Comparison of ENCODE assay signal across 22 cellular contexts in genomic region chr12:41537522-41537921, GRCh38.
DNase-seq lines count a peak whose midpoint lies in the region; ATAC-seq, FAIRE-seq and TF ChIP-seq lines count a peak whose summit lies in the region.
"Had no signal": no experiment of that assay in that cellular context is flagged by ENCODE, and none has a peak within 500 bp of the region (broad histone marks: within the 10 kb centered on the region; RNA-seq: fewer than 3 reads in every experiment).

No MANE protein-coding gene starts in this region.

- no peak for DNase-seq in stimulated activated naive CD8-positive, alpha-beta T cell treated with anti-CD3 and anti-CD28 coated beads, Interleukin-15, Interleukin-2, amounts not matched to agents 100 U/mL and 50 U/mL, for 24 hours
- DNase-seq in H1 (ENCODE audit: low read depth in 1 of 2, low spot score in 2 of 2) (no peak), GM19239 (ENCODE audit: insufficient read length, low spot score) (no peak), uterus (no peak), glutamatergic neuron (no peak)
- DNase-seq: CD4-positive, CD25-positive, alpha-beta regulatory T cell; COR-L47; DMS 273 treated with DMSO at 0.1 percent for 48 hours; DMS79 treated with DMSO at 0.1 percent for 48 hours; GM23248; HCEC 1CT; KBM-7; NCI-H1092; NCI-H1436 treated with DMSO at 0.1 percent for 48 hours; NCI-H2029; NCI-H2227 treated with DMSO at 0.1 percent for 48 hours; NCI-H510A had no signal

- H3K27me3 ChIP-seq in OCI-LY3 (ENCODE audit: low read depth, low read length) (no peaks in the 10 kb centered on the region), H1 (replicated peaks in 1 of 4; ENCODE audit: control insufficient read depth in 3 of 4, extremely low read depth in 1 of 4, insufficient read depth in 3 of 4, low read length in 3 of 4) (peaks cover 0 to 2% (median 0%) of the 10 kb centered on the region in 4 experiments; a peak in 1 of 7 replicates), uterus (no peaks in the 10 kb centered on the region)

- H3K4me2 ChIP-seq in OCI-LY3 (ENCODE audit: low read length) (no peak overlapping the region), H1 (ENCODE audit: insufficient read depth in 1 of 2, low read depth in 2 of 2, low read length in 2 of 2) (no peak overlapping the region)

- H3K14ac ChIP-seq in H1 (ENCODE audit: insufficient read length): no peak overlapping the region

- H3K4me3 ChIP-seq in OCI-LY3 (ENCODE audit: low read length) (no peak overlapping the region), H1 (ENCODE audit: extremely low read depth in 1 of 4, insufficient read depth in 2 of 4, low read depth in 3 of 4, low read length in 4 of 4) (no peak overlapping the region), uterus (no peak overlapping the region)
- H3K4me3 ChIP-seq: GM23248, SK-N-MC had no signal

- TF ChIP-seq RAD21 in H1 (IDR thresholded peaks at IDR 0.05 in 1 of 2, conservative IDR thresholded peaks at IDR 0.05 in 1 of 2; ENCODE audit: low read depth in 2 of 2, low read length in 2 of 2): no peak

- no peaks in the 10 kb centered on the region for H3K79me1 ChIP-seq in H1 (ENCODE audit: low read depth, low read length)

- H3K27ac ChIP-seq in OCI-LY3 (ENCODE audit: low read length) (no peak overlapping the region), H1 (ENCODE audit: low read depth, low read length) (no peak overlapping the region), uterus (no peak overlapping the region)
- H3K27ac ChIP-seq: GM23248, HL-60, SK-N-MC had no signal

- no peak overlapping the region for H3K4ac ChIP-seq in H1 (replicated peaks; ENCODE audit: insufficient read length, low read depth, low read length)

- no peak overlapping the region for H2BK5ac ChIP-seq in H1 (ENCODE audit: low read depth, low read length)

- peaks cover 3% of the 10 kb centered on the region for H3K27me3 Mint-ChIP-seq in stimulated activated naive CD8-positive, alpha-beta T cell treated with anti-CD3 and anti-CD28 coated beads, Interleukin-15, Interleukin-2, amounts not matched to agents 100 ng/mL and 50 ng/mL, for 24 hours
- H3K27me3 Mint-ChIP-seq in glutamatergic neuron (ENCODE audit: unreplicated experiment): no peaks in the 10 kb centered on the region
- H3K27me3 Mint-ChIP-seq: CD4-positive, CD25-positive, alpha-beta regulatory T cell had no signal

- H2BK120ac ChIP-seq in H1 (replicated peaks; ENCODE audit: low read depth, low read length): no peak overlapping the region

- H4K5ac ChIP-seq in H1 (ENCODE audit: insufficient read length, low read depth, low read length): no peak overlapping the region

- H3K36me3 ChIP-seq in OCI-LY3 (replicated peaks; ENCODE audit: low read depth, low read length): no peaks in the 10 kb centered on the region
- no peaks in the 10 kb centered on the region for H3K36me3 ChIP-seq in H1 (ENCODE audit: control insufficient read depth in 2 of 4, insufficient read depth in 4 of 4, low read length in 3 of 4)
- no peaks in the 10 kb centered on the region for H3K36me3 ChIP-seq in uterus

- WGBS in H1 (ENCODE audit: extremely low coverage in 1 of 2, insufficient coverage in 1 of 2, insufficient read length in 1 of 2, insufficient replicate concordance in 2 of 2, low coverage in 1 of 2, low lambda C conversion rate in 2 of 2, missing lambda C conversion rate in 1 of 2), 2 experiments: 95% methylated on average over 1 of the region's 1 CpG; no CpG with 5 or more reads in 1 of the 2 experiments

- H4K91ac ChIP-seq in H1 (replicated peaks; ENCODE audit: insufficient read length, low read length): no peak overlapping the region

- H2BK15ac ChIP-seq in H1 (ENCODE audit: low read length): no peak overlapping the region

- H3K56ac ChIP-seq in H1 (replicated peaks; ENCODE audit: insufficient read length, low read depth, low read length): no peak overlapping the region

- H3K9me3 ChIP-seq in OCI-LY3 (ENCODE audit: insufficient read depth, low read length) (no peaks in the 10 kb centered on the region), H1 (ENCODE audit: insufficient read depth in 2 of 2, low read depth in 1 of 2, low read length in 1 of 2) (no peaks in the 10 kb centered on the region), uterus (no peaks in the 10 kb centered on the region)

- H4K20me1 ChIP-seq in OCI-LY3 (ENCODE audit: insufficient read depth, low read length) (no peaks in the 10 kb centered on the region), H1 (replicated peaks in 1 of 2; ENCODE audit: control insufficient read depth in 1 of 2, insufficient read depth in 2 of 2, low read length in 2 of 2) (no peaks in the 10 kb centered on the region)

- H3K79me2 ChIP-seq in OCI-LY3 (ENCODE audit: low read length) (no peaks in the 10 kb centered on the region), H1 (ENCODE audit: control insufficient read depth in 1 of 2, insufficient read depth in 2 of 2, low read length in 2 of 2) (no peaks in the 10 kb centered on the region)

- TF ChIP-seq EP300 in H1 (IDR thresholded peaks at IDR 0.05; ENCODE audit: borderline replicate concordance in 1 of 2, low read depth in 2 of 2, low read length in 2 of 2): no peak

- ATAC-seq in stimulated activated naive CD8-positive, alpha-beta T cell treated with anti-CD3 and anti-CD28 coated beads, Interleukin-15, Interleukin-2, amounts not matched to agents 100 U/mL and 50 U/mL, for 24 hours: no peak
- ATAC-seq: Right ventricle myocardium inferior had no signal

- H3K36me3 Mint-ChIP-seq in stimulated activated naive CD8-positive, alpha-beta T cell treated with anti-CD3 and anti-CD28 coated beads, Interleukin-15, Interleukin-2, amounts not matched to agents 100 ng/mL and 50 ng/mL, for 24 hours (ENCODE audit: low read depth): no peaks in the 10 kb centered on the region
- no peaks in the 10 kb centered on the region for H3K36me3 Mint-ChIP-seq in glutamatergic neuron (ENCODE audit: unreplicated experiment)
- H3K36me3 Mint-ChIP-seq: CD4-positive, CD25-positive, alpha-beta regulatory T cell had no signal

- H3K4me1 ChIP-seq in OCI-LY3 (ENCODE audit: low read length) (no peaks in the 10 kb centered on the region), H1 (replicated peaks in 1 of 4; ENCODE audit: control insufficient read depth in 3 of 4, insufficient read depth in 4 of 4, low read length in 3 of 4) (no peaks in the 10 kb centered on the region), uterus (no peaks in the 10 kb centered on the region)

- H3K27ac Mint-ChIP-seq in stimulated activated naive CD8-positive, alpha-beta T cell treated with anti-CD3 and anti-CD28 coated beads, Interleukin-15, Interleukin-2, amounts not matched to agents 100 ng/mL and 50 ng/mL, for 24 hours: peak overlapping the region; percentile 50
- no peak overlapping the region for H3K27ac Mint-ChIP-seq in glutamatergic neuron (ENCODE audit: unreplicated experiment)
- H3K27ac Mint-ChIP-seq: CD4-positive, CD25-positive, alpha-beta regulatory T cell had no signal

- no peak overlapping the region for H2AK5ac ChIP-seq in H1 (ENCODE audit: low read depth, low read length)

- H2BK12ac ChIP-seq in H1 (ENCODE audit: low read depth, low read length): no peak overlapping the region

- H2AFZ ChIP-seq in OCI-LY3 (ENCODE audit: low read depth, low read length): peak overlapping the region; percentile 59; the same call in 1 of the 2 replicates
- peak overlapping the region; percentile 96 for H2AFZ ChIP-seq in H1 (ENCODE audit: low read length)
- H2AFZ ChIP-seq: GM23248 had no signal

- POLR2A ChIA-PET in H1 (lab: Charles Lee; ENCODE audit: partially characterized antibody): no interaction called here

- CTCF ChIA-PET in H1 (lab: Charles Lee; ENCODE audit: partially characterized antibody): interaction anchor here (0.6 kb wide), 1 partner anchor 33 kb away, joined by 3 read pairs; no protein-coding TSS in a partner anchor

- no peak overlapping the region for H3K9ac ChIP-seq in OCI-LY3 (ENCODE audit: low read length)
- no peak overlapping the region for H3K9ac ChIP-seq in H1 (replicated peaks in 1 of 4; ENCODE audit: extremely low read depth in 1 of 4, low read depth in 3 of 4, low read length in 3 of 4)
- H3K9ac ChIP-seq: GM23248 had no signal

- no peak for TF ChIP-seq POLR2A in H1 (IDR thresholded peaks at IDR 0.05; ENCODE audit: control extremely low read depth in 1 of 2, low read depth in 2 of 2, low read length in 2 of 2)
- TF ChIP-seq POLR2A in uterus (IDR thresholded peaks at IDR 0.05): no peak

- H3K4me3 Mint-ChIP-seq in stimulated activated naive CD8-positive, alpha-beta T cell treated with anti-CD3 and anti-CD28 coated beads, Interleukin-15, Interleukin-2, amounts not matched to agents 100 ng/mL and 50 ng/mL, for 24 hours: no peak overlapping the region
- H3K4me3 Mint-ChIP-seq in glutamatergic neuron (ENCODE audit: unreplicated experiment): no peak overlapping the region
- H3K4me3 Mint-ChIP-seq: CD4-positive, CD25-positive, alpha-beta regulatory T cell had no signal

- no peak for TF ChIP-seq CTCF in OCI-LY3 (IDR thresholded peaks at IDR 0.05; ENCODE audit: low read depth, low read length)
- no peak for TF ChIP-seq CTCF in H1 (IDR thresholded peaks at IDR 0.05; ENCODE audit: control extremely low read depth in 1 of 3, insufficient read depth in 1 of 3, low read depth in 1 of 3, low read length in 3 of 3)
- TF ChIP-seq CTCF in uterus (IDR thresholded peaks at IDR 0.05): no peak
- TF ChIP-seq CTCF in glutamatergic neuron (IDR thresholded peaks at IDR 0.05; ENCODE audit: partially characterized antibody, unreplicated experiment): no peak

- no peak overlapping the region for H2BK20ac ChIP-seq in H1 (ENCODE audit: low read length)

- no peaks in the 10 kb centered on the region for H3K23me2 ChIP-seq in H1 (ENCODE audit: low read depth, low read length)

- H3K23ac ChIP-seq in H1 (ENCODE audit: insufficient read length): no peak overlapping the region

- peaks cover 16% of the 10 kb centered on the region for H3K4me1 Mint-ChIP-seq in stimulated activated naive CD8-positive, alpha-beta T cell treated with anti-CD3 and anti-CD28 coated beads, Interleukin-15, Interleukin-2, amounts not matched to agents 100 ng/mL and 50 ng/mL, for 24 hours (ENCODE audit: low read depth)
- no peaks in the 10 kb centered on the region for H3K4me1 Mint-ChIP-seq in glutamatergic neuron (ENCODE audit: low read depth, unreplicated experiment)

- H4K8ac ChIP-seq in H1 (ENCODE audit: extremely low read depth, insufficient read depth, low read length): no peak overlapping the region

- H3K18ac ChIP-seq in H1 (ENCODE audit: extremely low read depth, low read length): no peak overlapping the region

- H3K9me3 Mint-ChIP-seq in stimulated activated naive CD8-positive, alpha-beta T cell treated with anti-CD3 and anti-CD28 coated beads, Interleukin-15, Interleukin-2, amounts not matched to agents 100 ng/mL and 50 ng/mL, for 24 hours: no peaks in the 10 kb centered on the region
- peaks cover 1% of the 10 kb centered on the region for H3K9me3 Mint-ChIP-seq in glutamatergic neuron (ENCODE audit: unreplicated experiment)
- H3K9me3 Mint-ChIP-seq: CD4-positive, CD25-positive, alpha-beta regulatory T cell had no signal

- intact Hi-C loops in uterus (cut with DNase I; ENCODE audit: low total_unique reads): no loop called here

- FAIRE-seq in H1 (lab: Jason Lieb, UNC) (no peak), GM19239 (lab: Jason Lieb, UNC) (no peak)

TF ChIP-seq in H1, 55 proteins besides CTCF, POLR2A, EP300 and RAD21 (continues in another document):
- TF ChIP-seq POU5F1 (IDR thresholded peaks at IDR 0.05; ENCODE audit: low read depth, low read length) (no peak), KDM4A (IDR thresholded peaks at IDR 0.05; ENCODE audit: low read depth, low read length, severe bottlenecking) (no peak), SP2 (IDR thresholded peaks at IDR 0.05; ENCODE audit: low read length) (no peak)
